12 cellular contexts compared by ENCODE assay signal in the genomic region with DNA sequence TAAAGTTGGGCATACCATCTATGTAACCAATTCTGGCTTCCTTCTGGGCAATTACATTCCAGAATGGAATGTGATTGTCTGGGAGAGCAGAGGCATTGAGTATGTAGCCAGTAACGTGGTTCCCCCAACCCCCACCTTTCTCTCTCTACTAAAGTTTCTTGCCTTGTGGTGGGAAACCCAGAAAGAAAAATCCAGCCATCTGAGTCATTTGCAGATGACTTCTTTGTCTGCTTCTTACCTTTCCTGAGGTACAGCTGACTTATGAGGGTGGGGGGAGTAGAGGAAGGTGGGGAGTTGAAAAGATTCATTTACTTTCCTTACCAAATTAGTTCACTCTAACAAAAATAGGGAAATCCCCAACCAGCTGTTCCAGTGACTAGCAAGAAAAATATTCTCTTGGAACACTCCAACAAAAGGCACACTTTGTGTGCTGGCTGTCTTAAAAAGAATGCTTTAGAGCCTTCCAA.
DNase-seq lines count a peak whose midpoint lies in the region; TF ChIP-seq lines count a peak whose summit lies in the region.
"Had no signal": no experiment of that assay in that cellular context is flagged by ENCODE, and none has a peak within 500 bp of the region (broad histone marks: within the 10 kb centered on the region; RNA-seq: fewer than 3 reads in every experiment).

No MANE protein-coding gene starts in this region.

- POLR2A ChIA-PET in Caco-2 (lab: Charles Lee): no interaction called here

- peak overlapping the region; percentile 76 for H3K27ac Mint-ChIP-seq in Caco-2 (ENCODE audit: unreplicated experiment)
- H3K27ac Mint-ChIP-seq: T-helper 2 cell treated with Interferon-gamma antibody and Interleukin-4, amounts not matched to agents 5 μg/mL and 100 μg/mL, for 36 hours had no signal

- H3K27me3 ChIP-seq in Caco-2 (replicated peaks; ENCODE audit: control insufficient read depth, insufficient read depth, low read length) (no peaks in the 10 kb centered on the region), NT2/D1 (ENCODE audit: insufficient read depth, insufficient read length) (no peaks in the 10 kb centered on the region), muscle layer of duodenum (ENCODE audit: low read depth, low read length) (no peaks in the 10 kb centered on the region)
- H3K27me3 ChIP-seq: suprapubic skin had no signal

- intact Hi-C loops in Caco-2 (cut with micrococcal nuclease; ENCODE audit: unreplicated experiment): no loop called here

- H3K4me3 Mint-ChIP-seq in Caco-2 (ENCODE audit: unreplicated experiment): no peak overlapping the region
- H3K4me3 Mint-ChIP-seq: T-helper 2 cell treated with Interferon-gamma antibody and Interleukin-4, amounts not matched to agents 5 μg/mL and 100 μg/mL, for 36 hours had no signal

- H3K9ac ChIP-seq in NT2/D1 (ENCODE audit: insufficient read length, low read depth): no peak overlapping the region

- TF ChIP-seq CTCF in Caco-2 (IDR thresholded peaks at IDR 0.05; ENCODE audit: insufficient read depth in 1 of 2, low read depth in 1 of 2, low read length in 1 of 2, severe bottlenecking in 1 of 2, unreplicated experiment in 1 of 2): no peak

- H3K4me1 ChIP-seq in Caco-2 (peaks cover 29% of the 10 kb centered on the region), NT2/D1 (ENCODE audit: insufficient read depth, insufficient read length) (no peaks in the 10 kb centered on the region), muscle layer of duodenum (ENCODE audit: control insufficient read depth in 1 of 2, insufficient read depth in 2 of 2, low read length in 2 of 2) (peaks cover 0 to 4% of the 10 kb centered on the region in 2 donors)

- CTCF ChIA-PET in Caco-2 (lab: Charles Lee): no interaction called here

- H3K27ac ChIP-seq in muscle layer of duodenum (ENCODE audit: low read length): peak overlapping the region; percentile 32
- H3K27ac ChIP-seq: suprapubic skin had no signal

- DNase-seq in Caco-2: no peak
- DNase-seq in NT2/D1 (ENCODE audit: low read depth, low spot score): peak; percentile 52
- DNase-seq in epidermal melanocyte (ENCODE audit: insufficient read length, low spot score): peak; percentile 41
- DNase-seq in NCI-H1417 treated with DMSO at 0.1 percent for 48 hours (lab: John Stamatoyannopoulos, UW): no peak
- DNase-seq in hypothalamus (lab: John Stamatoyannopoulos, UW): no peak
- DNase-seq in activated CD4-positive, alpha-beta T cell treated with anti-CD3 and anti-CD28 coated beads, Interleukin-2, amount 50 U/mL, for 1 hour: no peak
- DNase-seq in NCI-H1417 (lab: John Stamatoyannopoulos, UW): no peak
- DNase-seq: effector memory CD4-positive, alpha-beta T cell; NCI-H748 treated with DMSO at 0.1 percent for 48 hours had no signal

- H3K4me1 Mint-ChIP-seq in Caco-2 (ENCODE audit: low read depth, unreplicated experiment): peaks cover 37% of the 10 kb centered on the region

- H3K4me3 ChIP-seq in Caco-2 (ENCODE audit: low read depth, low read length) (no peak overlapping the region), NT2/D1 (ENCODE audit: insufficient read length, low read depth) (no peak overlapping the region), muscle layer of duodenum (ENCODE audit: low read depth in 1 of 2, low read length in 2 of 2) (no peak overlapping the region)
- H3K4me3 ChIP-seq: suprapubic skin had no signal

- H3K36me3 ChIP-seq in Caco-2 (ENCODE audit: control insufficient read depth, insufficient read depth, low read length): no peaks in the 10 kb centered on the region
- H3K36me3 ChIP-seq in NT2/D1 (ENCODE audit: insufficient read depth, insufficient read length, low read length): no peaks in the 10 kb centered on the region
- no peaks in the 10 kb centered on the region for H3K36me3 ChIP-seq in muscle layer of duodenum (ENCODE audit: control insufficient read depth in 1 of 2, insufficient read depth in 2 of 2, low read length in 2 of 2)
- H3K36me3 ChIP-seq: suprapubic skin had no signal

- H3K9me3 Mint-ChIP-seq in Caco-2 (ENCODE audit: unreplicated experiment): peaks cover 11% of the 10 kb centered on the region
- H3K9me3 Mint-ChIP-seq: T-helper 2 cell treated with Interferon-gamma antibody and Interleukin-4, amounts not matched to agents 5 μg/mL and 100 μg/mL, for 36 hours had no signal

- H3K36me3 Mint-ChIP-seq in Caco-2 (ENCODE audit: insufficient read depth, unreplicated experiment): no peaks in the 10 kb centered on the region

- no peaks in the 10 kb centered on the region for H3K27me3 Mint-ChIP-seq in Caco-2 (ENCODE audit: insufficient read depth, unreplicated experiment)

- no TSS peak for BruUV-seq in Caco-2 (replicated peaks; lab: Mats Ljungman, UMichigan)

- H3K9me3 ChIP-seq in Caco-2 (0 out of 2 replicates have a peak, but pooled peaks cover 3% of the 10 kb centered on the region), NT2/D1 (ENCODE audit: insufficient read depth, low read length) (no peaks in the 10 kb centered on the region), muscle layer of duodenum (ENCODE audit: control insufficient read depth in 1 of 2, low read length in 2 of 2) (peaks cover 0 to 4% of the 10 kb centered on the region in 2 donors)
- H3K9me3 ChIP-seq: suprapubic skin had no signal

Comparison
In these comparisons a context has a peak if more than half of its experiments do, and no peak if none do; other contexts are left out.
1. DNase-seq: peak in NT2/D1 (single experiment) and epidermal melanocyte (single experiment); none in Caco-2 (0 of 2), NCI-H1417 treated with DMSO at 0.1 percent for 48 hours (single experiment), hypothalamus (0 of 51), activated CD4-positive, alpha-beta T cell treated with anti-CD3 and anti-CD28 coated beads, Interleukin-2, amount 50 U/mL, for 1 hour (single experiment) and NCI-H1417 (0 of 3).